ENCODE assay signal across 13 cellular contexts in genomic region chr7:133649593-133649992, GRCh38.
"Had no signal": no experiment of that assay in that cellular context is flagged by ENCODE, and none has a peak within 500 bp of the region (broad histone marks: within the 10 kb centered on the region; RNA-seq: fewer than 3 reads in every experiment).

No MANE protein-coding gene starts in this region.

- H3K9me3 Mint-ChIP-seq: activated CD4-positive, alpha-beta memory T cell treated with anti-CD3 and anti-CD28 coated beads, Interleukin-2, amount 10 ng/mL, durations not matched to agents 7 days and 5 days; activated naive CD4-positive, alpha-beta T cell treated with anti-CD3 and anti-CD28 coated beads, Interleukin-2, amount 10 ng/mL, durations not matched to agents 7 days and 5 days; activated T-cell treated with anti-CD3 and anti-CD28 coated beads, Interleukin-2, amount 50 U/mL, for 24 hours; stimulated activated naive CD8-positive, alpha-beta T cell treated with anti-CD3 and anti-CD28 coated beads, Interleukin-15, amount 100 ng/mL, for 72 hours had no signal

- ATAC-seq: left lobe of liver; naive thymus-derived CD4-positive, alpha-beta T cell; pancreas; sciatic nerve; stimulated activated naive CD8-positive, alpha-beta T cell treated with anti-CD3 and anti-CD28 coated beads, Interleukin-15, amount 100 ng/mL, for 72 hours had no signal

- H3K27ac Mint-ChIP-seq: activated CD4-positive, alpha-beta memory T cell treated with anti-CD3 and anti-CD28 coated beads, Interleukin-2, amount 10 ng/mL, durations not matched to agents 7 days and 5 days; activated naive CD4-positive, alpha-beta T cell treated with anti-CD3 and anti-CD28 coated beads, Interleukin-2, amount 10 ng/mL, durations not matched to agents 7 days and 5 days; activated T-cell treated with anti-CD3 and anti-CD28 coated beads, Interleukin-2, amount 50 U/mL, for 24 hours; brain; naive thymus-derived CD4-positive, alpha-beta T cell; stimulated activated naive CD8-positive, alpha-beta T cell treated with anti-CD3 and anti-CD28 coated beads, Interleukin-15, amount 100 ng/mL, for 72 hours had no signal

- H3K36me3 ChIP-seq: pancreas, spleen, WERI-Rb-1 had no signal

- H3K36me3 Mint-ChIP-seq: activated naive CD4-positive, alpha-beta T cell treated with anti-CD3 and anti-CD28 coated beads, Interleukin-2, amount 10 ng/mL, durations not matched to agents 7 days and 5 days had no signal

- DNase-seq: activated CD4-positive, alpha-beta memory T cell treated with anti-CD3 and anti-CD28 coated beads, Interleukin-2, amount 10 ng/mL, durations not matched to agents 7 days and 5 days; activated naive CD4-positive, alpha-beta T cell treated with anti-CD3 and anti-CD28 coated beads, Interleukin-2, amount 10 ng/mL, durations not matched to agents 7 days and 5 days; activated T-cell treated with anti-CD3 and anti-CD28 coated beads, Interleukin-2, amount 50 U/mL, for 24 hours; dermis blood vessel endothelial cell; naive thymus-derived CD4-positive, alpha-beta T cell; pancreas; spleen; stimulated activated naive CD8-positive, alpha-beta T cell treated with anti-CD3 and anti-CD28 coated beads, Interleukin-15, amount 100 ng/mL, for 72 hours; WERI-Rb-1 had no signal

- H3K4me3 Mint-ChIP-seq: activated CD4-positive, alpha-beta memory T cell treated with anti-CD3 and anti-CD28 coated beads, Interleukin-2, amount 10 ng/mL, durations not matched to agents 7 days and 5 days; activated naive CD4-positive, alpha-beta T cell treated with anti-CD3 and anti-CD28 coated beads, Interleukin-2, amount 10 ng/mL, durations not matched to agents 7 days and 5 days; activated T-cell treated with anti-CD3 and anti-CD28 coated beads, Interleukin-2, amount 50 U/mL, for 24 hours; brain; naive thymus-derived CD4-positive, alpha-beta T cell; stimulated activated naive CD8-positive, alpha-beta T cell treated with anti-CD3 and anti-CD28 coated beads, Interleukin-15, amount 100 ng/mL, for 72 hours had no signal

- H3K4me1 Mint-ChIP-seq: activated CD4-positive, alpha-beta memory T cell treated with anti-CD3 and anti-CD28 coated beads, Interleukin-2, amount 10 ng/mL, durations not matched to agents 7 days and 5 days; activated naive CD4-positive, alpha-beta T cell treated with anti-CD3 and anti-CD28 coated beads, Interleukin-2, amount 10 ng/mL, durations not matched to agents 7 days and 5 days; stimulated activated naive CD8-positive, alpha-beta T cell treated with anti-CD3 and anti-CD28 coated beads, Interleukin-15, amount 100 ng/mL, for 72 hours had no signal

- H3K27me3 Mint-ChIP-seq: activated CD4-positive, alpha-beta memory T cell treated with anti-CD3 and anti-CD28 coated beads, Interleukin-2, amount 10 ng/mL, durations not matched to agents 7 days and 5 days; activated naive CD4-positive, alpha-beta T cell treated with anti-CD3 and anti-CD28 coated beads, Interleukin-2, amount 10 ng/mL, durations not matched to agents 7 days and 5 days; activated T-cell treated with anti-CD3 and anti-CD28 coated beads, Interleukin-2, amount 50 U/mL, for 24 hours; brain; naive thymus-derived CD4-positive, alpha-beta T cell; stimulated activated naive CD8-positive, alpha-beta T cell treated with anti-CD3 and anti-CD28 coated beads, Interleukin-15, amount 100 ng/mL, for 72 hours had no signal

- H3K9me3 ChIP-seq: pancreas, spleen had no signal

- H3K27me3 ChIP-seq: pancreas, spleen had no signal

- H3K4me3 ChIP-seq: pancreas, spleen had no signal

- H3K27ac ChIP-seq: epithelial cell of prostate, pancreas, WERI-Rb-1 had no signal
